Comparison of ENCODE assay signal across 9 cellular contexts in genomic region chr4:10584042-10584441, GRCh38.
A peak's percentile ranks its signal among the peaks of the same experiment; 100 is the strongest.
DNase-seq lines count a peak whose midpoint lies in the region; ATAC-seq, FAIRE-seq and TF ChIP-seq lines count a peak whose summit lies in the region.
"Had no signal": no experiment of that assay in that cellular context is flagged by ENCODE, and none has a peak within 500 bp of the region (broad histone marks: within the 10 kb centered on the region; RNA-seq: fewer than 3 reads in every experiment).

No MANE protein-coding gene starts in this region.

- intact Hi-C loops in left cardiac atrium (cut with DNase I) = loop anchor here in 1 of 2 donors (5.0 kb wide), 1 partner anchor 843 kb away; the partner anchor contains the start of gene HS3ST1

- peak; percentile 70 for ATAC-seq in HG02610 (IDR thresholded peaks at IDR 0.05; ENCODE audit: unreplicated experiment)
- peak; percentile 76 to 93 for ATAC-seq in left cardiac atrium

- no peaks in the 10 kb centered on the region for H3K36me3 ChIP-seq in tibial nerve

- H3K27me3 ChIP-seq in tibial nerve = no peaks in the 10 kb centered on the region

- no peak for TF ChIP-seq POLR2A in GM12892 (IDR thresholded peaks at IDR 0.05; ENCODE audit: low read depth, low read length)
- no peak for TF ChIP-seq POLR2A in tibial nerve (IDR thresholded peaks at IDR 0.05)

- H3K27ac ChIP-seq in RWPE1 (no peak overlapping the region), tibial nerve (peak overlapping the region in 2 of 4 donors; percentile 51 to 64)
- H3K27ac ChIP-seq: parathyroid adenoma had no signal

- no peak for DNase-seq in GM12892 (ENCODE audit: insufficient read length)
- peak; percentile 25 for DNase-seq in RWPE1 (ENCODE audit: low spot score)
- DNase-seq in left cardiac atrium = no peak
- peak in 1 of 2 donors; percentile 14 for DNase-seq in tibial nerve (ENCODE audit: low spot score in 2 of 2)
- no peak for DNase-seq in NCI-H345 treated with DMSO at 0.1 percent for 48 hours (lab: John Stamatoyannopoulos, UW; ENCODE audit: unreplicated experiment)
- no peak for DNase-seq in activated CD4-positive, alpha-beta T cell treated with anti-CD3 and anti-CD28 coated beads for 48 hours
- no peak for DNase-seq in COR-L47 (lab: John Stamatoyannopoulos, UW)

- 0% methylated on average over 2 of the region's 2 CpGs for WGBS in tibial nerve, 2 donors

- CTCF ChIA-PET in RWPE1 (lab: Yijun Ruan, JAX) = interaction anchor here (0.6 to 0.8 kb wide), 2 partner anchors 288 to 842 kb away, joined by 4 read pairs; no protein-coding TSS in a partner anchor

- FAIRE-seq in GM12892 (lab: Jason Lieb, UNC) = peak; percentile 40

- POLR2A ChIA-PET in RWPE1 (lab: Yijun Ruan, JAX; ENCODE audit: low non-redundant PET) = no interaction called here

- no peaks in the 10 kb centered on the region for H3K9me3 ChIP-seq in tibial nerve

- peak; percentile 51 to 87 for TF ChIP-seq EP300 in tibial nerve (IDR thresholded peaks at IDR 0.05)

- H3K4me1 ChIP-seq in tibial nerve = peaks cover 0 to 13% (median 6%) of the 10 kb centered on the region in 4 donors
- H3K4me1 ChIP-seq: parathyroid adenoma had no signal

- no peak for TF ChIP-seq CTCF in RWPE1 (conservative IDR thresholded peaks at IDR 0.05; ENCODE audit: low read depth)
- TF ChIP-seq CTCF in tibial nerve (IDR thresholded peaks at IDR 0.05) = no peak

- H3K4me3 ChIP-seq in tibial nerve = peak overlapping the region in 1 of 4 donors; percentile 35
